ENCODE assay signal across 20 cellular contexts in the genomic region with DNA sequence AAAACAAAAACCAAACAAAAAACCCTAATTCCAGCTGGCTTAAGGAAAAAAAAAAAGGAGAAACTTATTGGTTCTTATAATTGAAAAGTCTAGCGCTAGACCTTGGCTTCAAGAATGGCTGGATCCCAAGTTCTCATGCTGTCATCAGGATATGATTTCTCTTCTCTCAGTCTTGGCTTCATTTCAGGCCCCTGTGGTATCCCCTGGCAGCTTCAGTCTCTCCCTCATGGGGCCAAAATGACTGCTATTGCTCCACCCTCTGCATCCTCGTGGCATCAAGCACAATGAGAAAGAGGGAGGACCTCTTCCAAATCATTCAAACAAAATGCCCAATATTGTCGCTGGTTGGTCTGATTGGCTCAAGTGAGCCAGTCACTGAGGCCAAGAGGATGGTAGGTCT.
"Had no signal": no experiment of that assay in that cellular context is flagged by ENCODE, and none has a peak within 500 bp of the region (broad histone marks: within the 10 kb centered on the region; RNA-seq: fewer than 3 reads in every experiment).

No MANE protein-coding gene starts in this region.

- H3K4me3 ChIP-seq: adrenal gland, cardiac muscle cell, lung, ovary, prostate gland, thyroid gland, upper lobe of right lung had no signal

- DNase-seq: activated T-cell treated with anti-CD3 and anti-CD28 coated beads, Interleukin-2, amount 50 U/mL, for 1 hour; adrenal gland; effector CD4-positive, alpha-beta T cell; foreskin keratinocyte; naive thymus-derived CD8-positive, alpha-beta T cell; ovary; stimulated activated CD4-positive, alpha-beta T cell treated with anti-CD3 and anti-CD28 coated beads, Interleukin-12 subunit alpha, Interleukin-12 subunit beta, amount 100 ng/mL, for 4 hours; stimulated activated CD4-positive, alpha-beta T cell treated with anti-CD3 and anti-CD28 coated beads, Interleukin-4, amount 100 ng/mL, for 4 hours; stimulated activated naive CD8-positive, alpha-beta T cell treated with anti-CD3 and anti-CD28 coated beads, Interleukin-15, Interleukin-2, amounts not matched to agents 100 U/mL and 50 U/mL, for 24 hours; substantia nigra; T-helper 1 cell; T-helper 9 cell; thyroid gland; upper lobe of right lung had no signal

- H3K4me1 Mint-ChIP-seq: activated T-helper 17 cell treated with anti-CD3 and anti-CD28 coated beads, Interleukin-2, amount 50 U/mL, for 72 hours; naive thymus-derived CD8-positive, alpha-beta T cell had no signal

- H3K9me3 ChIP-seq: adrenal gland, ovary, prostate gland, thyroid gland, upper lobe of right lung had no signal

- H3K36me3 ChIP-seq: adrenal gland, cardiac muscle cell, ovary, prostate gland, thyroid gland, upper lobe of right lung had no signal

- H3K36me3 Mint-ChIP-seq: activated naive CD8-positive, alpha-beta T cell; naive thymus-derived CD8-positive, alpha-beta T cell had no signal

- H3K27ac ChIP-seq: adrenal gland, cardiac muscle cell, foreskin keratinocyte, ovary, prostate gland, thyroid gland, upper lobe of right lung had no signal

- H3K27me3 Mint-ChIP-seq: activated naive CD8-positive, alpha-beta T cell; activated T-helper 17 cell treated with anti-CD3 and anti-CD28 coated beads, Interleukin-2, amount 50 U/mL, for 72 hours; dendritic cell treated with granulocyte-macrophage colony-stimulating factor and Interleukin-4, amounts not matched to agents 40 ng/mL and 50 ng/mL, for 4 days; naive thymus-derived CD8-positive, alpha-beta T cell had no signal

- ATAC-seq: activated T-helper 17 cell treated with anti-CD3 and anti-CD28 coated beads, Interleukin-2, amount 50 U/mL, for 72 hours; foreskin keratinocyte; naive thymus-derived CD8-positive, alpha-beta T cell; stimulated activated naive CD8-positive, alpha-beta T cell treated with anti-CD3 and anti-CD28 coated beads, Interleukin-15, Interleukin-2, amounts not matched to agents 100 U/mL and 50 U/mL, for 24 hours; upper lobe of right lung had no signal

- H3K4me3 Mint-ChIP-seq: activated naive CD8-positive, alpha-beta T cell; activated T-helper 17 cell treated with anti-CD3 and anti-CD28 coated beads, Interleukin-2, amount 50 U/mL, for 72 hours; dendritic cell treated with granulocyte-macrophage colony-stimulating factor and Interleukin-4, amounts not matched to agents 40 ng/mL and 50 ng/mL, for 4 days; naive thymus-derived CD8-positive, alpha-beta T cell had no signal

- H3K4me1 ChIP-seq: adrenal gland, foreskin keratinocyte, prostate gland, thyroid gland, upper lobe of right lung had no signal

- H3K27me3 ChIP-seq: adrenal gland, cardiac muscle cell, foreskin keratinocyte, ovary, thyroid gland, upper lobe of right lung had no signal

- H3K27ac Mint-ChIP-seq: activated T-helper 17 cell treated with anti-CD3 and anti-CD28 coated beads, Interleukin-2, amount 50 U/mL, for 72 hours; dendritic cell treated with granulocyte-macrophage colony-stimulating factor and Interleukin-4, amounts not matched to agents 40 ng/mL and 50 ng/mL, for 4 days had no signal

- H3K9me3 Mint-ChIP-seq: activated T-helper 17 cell treated with anti-CD3 and anti-CD28 coated beads, Interleukin-2, amount 50 U/mL, for 72 hours; dendritic cell treated with granulocyte-macrophage colony-stimulating factor and Interleukin-4, amounts not matched to agents 40 ng/mL and 50 ng/mL, for 4 days; naive thymus-derived CD8-positive, alpha-beta T cell had no signal
